ENCODE assay signal across 4 cellular contexts in genomic region chr7:35961203-35961602, GRCh38.
DNase-seq lines count a peak whose midpoint lies in the region; ATAC-seq, FAIRE-seq and TF ChIP-seq lines count a peak whose summit lies in the region.
"Not testable (repeated sequence)": the region's sequence is repeated elsewhere in the genome, so short reads cannot be mapped to it uniquely, and the experiment has no call there.

No MANE protein-coding gene starts in this region.

- not testable (repeated sequence) for H3K36me3 ChIP-seq in K562 (ENCODE audit: control insufficient read depth, insufficient read depth, low read length); keratinocyte (ENCODE audit: control insufficient read depth in 2 of 2, extremely low read depth in 1 of 2, insufficient read depth in 2 of 2, low read length in 2 of 2)

- TF ChIP-seq RAD21 in K562 (CRISPR knock-in tag; conservative IDR thresholded peaks at IDR 0.05 in 1 of 2, IDR thresholded peaks at IDR 0.05 in 1 of 2): not testable (repeated sequence)

- H3K9ac ChIP-seq in K562 (ENCODE audit: insufficient read depth in 1 of 2, low read depth in 2 of 2, low read length in 2 of 2); keratinocyte (ENCODE audit: control insufficient read depth, extremely low read depth, insufficient read depth, low read length): not testable (repeated sequence)

- H3K9me3 Mint-ChIP-seq in activated CD4-positive, alpha-beta T cell treated with anti-CD3 and anti-CD28 coated beads, Interleukin-2, amount 10 ng/mL, durations not matched to agents 24 days and 14 days: not testable (repeated sequence)

- CTCF ChIA-PET in K562 (lab: Yijun Ruan, JAX; ENCODE audit: low intra/inter-chr PET ratio): not testable (repeated sequence)

- H3K36me3 Mint-ChIP-seq in activated CD4-positive, alpha-beta T cell treated with anti-CD3 and anti-CD28 coated beads, Interleukin-2, amount 10 ng/mL, durations not matched to agents 24 days and 14 days (ENCODE audit: low read depth): not testable (repeated sequence)

- H4K20me1 ChIP-seq in K562 (replicated peaks; ENCODE audit: control insufficient read depth, insufficient read depth, low read length); keratinocyte (ENCODE audit: control insufficient read depth, extremely low read depth, insufficient read depth, low read length): not testable (repeated sequence)

- H3K9me3 ChIP-seq in K562 (replicated peaks; ENCODE audit: control insufficient read depth, insufficient read depth, low read depth, low read length); keratinocyte (ENCODE audit: control insufficient read depth, low read depth, low read length): not testable (repeated sequence)

- not testable (repeated sequence) for H3K4me1 Mint-ChIP-seq in activated CD4-positive, alpha-beta T cell treated with anti-CD3 and anti-CD28 coated beads, Interleukin-2, amount 10 ng/mL, durations not matched to agents 24 days and 14 days

- not testable (repeated sequence) for H2AFZ ChIP-seq in K562 (ENCODE audit: low read depth, low read length); keratinocyte (ENCODE audit: control insufficient read depth, low read length)

- in situ Hi-C loops in K562 (cut with MboI): not testable (repeated sequence)

- not testable (repeated sequence) for H3K27ac Mint-ChIP-seq in activated CD4-positive, alpha-beta T cell treated with anti-CD3 and anti-CD28 coated beads, Interleukin-2, amount 10 ng/mL, durations not matched to agents 24 days and 14 days

- intact Hi-C loops in activated CD4-positive, alpha-beta T cell treated with anti-CD3 and anti-CD28 coated beads, Interleukin-2, amount 10 ng/mL, durations not matched to agents 24 days and 14 days (cut with micrococcal nuclease); K562 (cut with micrococcal nuclease): not testable (repeated sequence)

- 2% methylated on average over 3 of the region's 3 CpGs for WGBS in K562 (ENCODE audit: insufficient coverage, low coverage, missing lambda C conversion rate)

- not testable (repeated sequence) for H3K4me3 Mint-ChIP-seq in activated CD4-positive, alpha-beta T cell treated with anti-CD3 and anti-CD28 coated beads, Interleukin-2, amount 10 ng/mL, durations not matched to agents 24 days and 14 days

- TF ChIP-seq POLR2A in GM12892 (IDR thresholded peaks at IDR 0.05; ENCODE audit: low read depth, low read length); K562 (conservative IDR thresholded peaks at IDR 0.05): not testable (repeated sequence)

- not testable (repeated sequence) for H3K27ac ChIP-seq in K562 (ENCODE audit: extremely low read depth, low read depth, low read length); keratinocyte (ENCODE audit: control insufficient read depth, insufficient read depth, low read length)

- not testable (repeated sequence) for H3K9me1 ChIP-seq in K562 (ENCODE audit: control insufficient read depth, insufficient read depth, low read length); keratinocyte (ENCODE audit: control insufficient read depth, extremely low read depth, insufficient read depth, low read length)

- H3K79me2 ChIP-seq in K562 (ENCODE audit: control insufficient read depth, insufficient read depth, low read length); keratinocyte (ENCODE audit: control insufficient read depth, insufficient read depth, low read length): not testable (repeated sequence)

- TF ChIP-seq EP300 in K562 (IDR thresholded peaks at IDR 0.05; ENCODE audit: low read length): not testable (repeated sequence)

- H3K4me1 ChIP-seq in K562 (replicated peaks in 1 of 2; ENCODE audit: control insufficient read depth in 2 of 2, insufficient read depth in 2 of 2, low read length in 2 of 2); keratinocyte (ENCODE audit: control insufficient read depth, extremely low read depth, insufficient read depth, low read length): not testable (repeated sequence)

- dilution Hi-C loops in keratinocyte (cut with MboI; ENCODE audit: extremely low pct_ligation_motif_present, low sequenced_read_pairs): not testable (repeated sequence)

- DNase-seq in GM12892 (ENCODE audit: insufficient read length); K562 (ENCODE audit: extremely low read depth in 1 of 4, low spot score in 3 of 4); keratinocyte (ENCODE audit: low read depth, low spot score): not testable (repeated sequence)
- peak; percentile 32 for DNase-seq in activated CD4-positive, alpha-beta T cell treated with anti-CD3 and anti-CD28 coated beads, Interleukin-2, amount 10 ng/mL, durations not matched to agents 24 days and 14 days

- not testable (repeated sequence) for TF ChIP-seq CTCF in K562 (IDR thresholded peaks at IDR 0.05 in 2 of 3, conservative IDR thresholded peaks at IDR 0.05 in 1 of 3; ENCODE audit: insufficient read depth in 2 of 3, low read depth in 1 of 3, low read length in 3 of 3); keratinocyte (optimal IDR thresholded peaks at IDR 0.05 in 1 of 3, IDR thresholded peaks at IDR 0.05 in 1 of 3, conservative IDR thresholded peaks at IDR 0.05 in 1 of 3; ENCODE audit: extremely low read depth in 1 of 3, insufficient read depth in 2 of 3, low read length in 3 of 3)

- BruUV-seq in K562 (replicated peaks; lab: Mats Ljungman, UMichigan): not testable (repeated sequence)

- not testable (repeated sequence) for ATAC-seq in K562

- not testable (repeated sequence) for H3K4me2 ChIP-seq in K562 (ENCODE audit: insufficient read depth, low read length); keratinocyte (ENCODE audit: control insufficient read depth, extremely low read depth, insufficient read depth, low read depth, low read length)

- POLR2A ChIA-PET in K562 (lab: Yijun Ruan, JAX): not testable (repeated sequence)

- not testable (repeated sequence) for H3K4me3 ChIP-seq in K562; keratinocyte (ENCODE audit: control insufficient read depth in 2 of 3, extremely low read depth in 1 of 3, insufficient read depth in 2 of 3, low read depth in 1 of 3, low read length in 3 of 3)

- not testable (repeated sequence) for H3K27me3 ChIP-seq in K562 (ENCODE audit: control insufficient read depth in 2 of 2, insufficient read depth in 2 of 2, low read length in 2 of 2); keratinocyte (ENCODE audit: control insufficient read depth, extremely low read depth, insufficient read depth, low read length)

- peaks cover 11% of the 10 kb centered on the region for H3K27me3 Mint-ChIP-seq in activated CD4-positive, alpha-beta T cell treated with anti-CD3 and anti-CD28 coated beads, Interleukin-2, amount 10 ng/mL, durations not matched to agents 24 days and 14 days

- FAIRE-seq in GM12892 (lab: Jason Lieb, UNC) (peak; percentile 30), keratinocyte (lab: Jason Lieb, UNC) (peak; percentile 57)
- FAIRE-seq in K562 (lab: Jason Lieb, UNC): not testable (repeated sequence)

TF ChIP-seq in K562, 482 proteins besides CTCF, POLR2A, EP300 and RAD21:
- TF ChIP-seq MAFG (tag; conservative IDR thresholded peaks at IDR 0.05): peak; percentile 33; the same call in 1 of the 2 replicates
- TF ChIP-seq ZNF316 (IDR thresholded peaks at IDR 0.05): peak; percentile 53; the same call in 1 of the 2 replicates
